1 cellular context compared by ENCODE assay signal in genomic region chr10:72262019-72262404, GRCh38.
TF ChIP-seq lines count a peak whose summit lies in the region.

No MANE protein-coding gene starts in this region.

TF ChIP-seq in HEK293, 187 proteins besides CTCF, POLR2A, EP300 and RAD21:
- peak; percentile 26; the same call in 1 of the 2 replicates for TF ChIP-seq SCRT1 (tag by site-specific recombination; IDR thresholded peaks at IDR 0.05; ENCODE audit: borderline replicate concordance)
- TF ChIP-seq, protein P1, sequence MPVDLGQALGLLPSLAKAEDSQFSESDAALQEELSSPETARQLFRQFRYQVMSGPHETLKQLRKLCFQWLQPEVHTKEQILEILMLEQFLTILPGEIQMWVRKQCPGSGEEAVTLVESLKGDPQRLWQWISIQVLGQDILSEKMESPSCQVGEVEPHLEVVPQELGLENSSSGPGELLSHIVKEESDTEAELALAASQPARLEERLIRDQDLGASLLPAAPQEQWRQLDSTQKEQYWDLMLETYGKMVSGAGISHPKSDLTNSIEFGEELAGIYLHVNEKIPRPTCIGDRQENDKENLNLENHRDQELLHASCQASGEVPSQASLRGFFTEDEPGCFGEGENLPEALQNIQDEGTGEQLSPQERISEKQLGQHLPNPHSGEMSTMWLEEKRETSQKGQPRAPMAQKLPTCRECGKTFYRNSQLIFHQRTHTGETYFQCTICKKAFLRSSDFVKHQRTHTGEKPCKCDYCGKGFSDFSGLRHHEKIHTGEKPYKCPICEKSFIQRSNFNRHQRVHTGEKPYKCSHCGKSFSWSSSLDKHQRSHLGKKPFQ (tag by site-specific recombination; IDR thresholded peaks at IDR 0.05) = 0 out of 2 replicates have a peak, but pooled peaks have one; percentile 38
